ENCODE assay signal across 26 cellular contexts in genomic region chr7:1204460-1204859, GRCh38. TPM values are rescaled to one million over a fixed set of nuclear protein-coding genes. Genes with fewer than 3 reads are reported as not detected.
"Had no signal": no experiment of that assay in that cellular context is flagged by ENCODE, and none has a peak within 500 bp of the region (broad histone marks: within the 10 kb centered on the region; RNA-seq: fewer than 3 reads in every experiment).

No MANE protein-coding gene starts in this region.

- H3K27ac ChIP-seq: adrenal gland, breast epithelium, epithelial cell of prostate, left lung, pancreas, psoas muscle, right atrium auricular region, skin epidermis, stomach, suprapubic skin, transverse colon, uterus, WERI-Rb-1 had no signal

- H3K4me3 ChIP-seq: adrenal gland, breast epithelium, left lung, lung, pancreas, psoas muscle, right atrium auricular region, skin epidermis, stomach, suprapubic skin, transverse colon, uterus had no signal

- H3K36me3 ChIP-seq: adrenal gland, breast epithelium, left lung, pancreas, right atrium auricular region, stomach, suprapubic skin, transverse colon, uterus, WERI-Rb-1 had no signal

- FAIRE-seq: pancreas had no signal

- DNase-seq: activated CD4-positive, alpha-beta T cell treated with anti-CD3 and anti-CD28 coated beads, Interleukin-2, amount 50 U/mL, for 1 hour; activated CD4-positive, CD25-positive, alpha-beta regulatory T cell treated with anti-CD3 and anti-CD28 coated beads, Interleukin-2, amount 50 U/mL, for 72 hours; activated CD8-positive, alpha-beta T cell treated with anti-CD3 and anti-CD28 coated beads, Interleukin-2, amount 10 ng/mL, durations not matched to agents 7 days and 5 days; activated naive CD4-positive, alpha-beta T cell; activated T-cell treated with anti-CD3 and anti-CD28 coated beads, Interleukin-2, amount 50 U/mL, for 24 hours; adrenal gland; cortex of kidney; foreskin melanocyte; left lung; natural killer cell; pancreas; psoas muscle; stimulated activated CD4-positive, alpha-beta T cell treated with anti-CD3 and anti-CD28 coated beads, Interleukin-1b, Interleukin-23, amount 100 ng/mL, for 48 hours; stomach; T-cell; transverse colon; uterus; WERI-Rb-1 had no signal

- H3K27me3 ChIP-seq: right atrium auricular region had no signal

- H3K4me1 ChIP-seq: adrenal gland, breast epithelium, left lung, pancreas, psoas muscle, right atrium auricular region, suprapubic skin, transverse colon, uterus had no signal

- H3K9me3 ChIP-seq: adrenal gland, breast epithelium, left lung, pancreas, psoas muscle, right atrium auricular region, stomach, suprapubic skin, transverse colon, uterus had no signal

- ATAC-seq: activated CD8-positive, alpha-beta T cell treated with anti-CD3 and anti-CD28 coated beads, Interleukin-2, amount 10 ng/mL, durations not matched to agents 7 days and 5 days; left lung; pancreas; psoas muscle; stimulated activated memory B cell treated with anti-CD40 and anti-IgM and Interleukin-4, amounts not matched to agents 10 μg/mL and 1 μg/mL and 100 μg/mL, for 72 hours; T-cell had no signal

RNA-seq across cellular contexts. Expression of gene UNCX, which starts 28.2 kb away (rescaled TPM):
- total RNA-seq: activated CD8-positive, alpha-beta T cell treated with anti-CD3 and anti-CD28 coated beads, Interleukin-2, amount 10 ng/mL, durations not matched to agents 7 days and 5 days; activated T-helper 2 cell treated with anti-CD3 and anti-CD28 coated beads, Interferon-gamma antibody, Interleukin-2, Interleukin-4, amounts not matched to agents 10 μg/mL and 5 μg/mL and 100 μg/mL, durations not matched to agents 14 hours and 24 hours and 36 hours; adrenal gland; breast epithelium; left lung; lung; natural killer cell; pancreas; psoas muscle; right atrium auricular region; stomach; suprapubic skin; T-cell; transverse colon; uterus had no signal
- polyA plus RNA-seq: adrenal gland, lung, pancreas, psoas muscle, stomach had no signal
